Comparison of ENCODE assay signal across 10 cellular contexts in genomic region chr10:101238732-101239105, GRCh38. TPM values are rescaled to one million over a fixed set of nuclear protein-coding genes. Genes with fewer than 3 reads are reported as not detected.
DNase-seq lines count a peak whose midpoint lies in the region; ATAC-seq, FAIRE-seq and TF ChIP-seq lines count a peak whose summit lies in the region.
"Had no signal": no experiment of that assay in that cellular context is flagged by ENCODE, and none has a peak within 500 bp of the region (broad histone marks: within the 10 kb centered on the region; RNA-seq: fewer than 3 reads in every experiment).

No MANE protein-coding gene starts in this region.

- no peak overlapping the region for H3K9ac ChIP-seq in keratinocyte (ENCODE audit: control insufficient read depth, extremely low read depth, insufficient read depth, low read length)

- no peaks in the 10 kb centered on the region for H3K4me1 ChIP-seq in keratinocyte (ENCODE audit: control insufficient read depth, extremely low read depth, insufficient read depth, low read length)
- peaks cover 5% of the 10 kb centered on the region for H3K4me1 ChIP-seq in upper lobe of right lung

- ATAC-seq in activated naive CD8-positive, alpha-beta T cell treated with anti-CD3 and anti-CD28 coated beads, Interleukin-2, amount 10 ng/mL, durations not matched to agents 7 days and 5 days (ENCODE audit: low read depth) = peak; percentile 52
- ATAC-seq in upper lobe of right lung (peak; percentile 60), HG02981 (IDR thresholded peaks at IDR 0.05; ENCODE audit: unreplicated experiment) (no peak)

- H3K36me3 Mint-ChIP-seq in activated naive CD8-positive, alpha-beta T cell treated with anti-CD3 and anti-CD28 coated beads, Interleukin-2, amount 10 ng/mL, durations not matched to agents 7 days and 5 days = no peaks in the 10 kb centered on the region
- H3K36me3 Mint-ChIP-seq in activated naive CD8-positive, alpha-beta T cell treated with anti-CD3 and anti-CD28 coated beads for 36 hours = peaks cover 1% of the 10 kb centered on the region

- H3K4me3 Mint-ChIP-seq in activated naive CD8-positive, alpha-beta T cell treated with anti-CD3 and anti-CD28 coated beads, Interleukin-2, amount 10 ng/mL, durations not matched to agents 7 days and 5 days = no peak overlapping the region
- H3K4me3 Mint-ChIP-seq in activated naive CD8-positive, alpha-beta T cell treated with anti-CD3 and anti-CD28 coated beads for 36 hours = no peak overlapping the region

- dilution Hi-C loops in keratinocyte (cut with MboI; ENCODE audit: extremely low pct_ligation_motif_present, low sequenced_read_pairs) = no loop called here

- H3K9me1 ChIP-seq in keratinocyte (ENCODE audit: control insufficient read depth, extremely low read depth, insufficient read depth, low read length) = no peaks in the 10 kb centered on the region

- peaks cover 7% of the 10 kb centered on the region for H4K20me1 ChIP-seq in keratinocyte (ENCODE audit: control insufficient read depth, extremely low read depth, insufficient read depth, low read length)

- DNase-seq in activated naive CD8-positive, alpha-beta T cell treated with anti-CD3 and anti-CD28 coated beads, Interleukin-2, amount 10 ng/mL, durations not matched to agents 7 days and 5 days = no peak
- no peak for DNase-seq in activated naive CD8-positive, alpha-beta T cell treated with anti-CD3 and anti-CD28 coated beads for 36 hours
- DNase-seq in astrocyte of the cerebellum (ENCODE audit: low read depth) (no peak), keratinocyte (ENCODE audit: low read depth, low spot score) (no peak), upper lobe of right lung (peak; percentile 64), NCI-H1694 (lab: John Stamatoyannopoulos, UW) (no peak), NCI-H82 treated with DMSO at 0.1 percent for 48 hours (lab: John Stamatoyannopoulos, UW; ENCODE audit: unreplicated experiment) (no peak)
- DNase-seq: ovary had no signal

- no peaks in the 10 kb centered on the region for H3K9me3 Mint-ChIP-seq in activated naive CD8-positive, alpha-beta T cell treated with anti-CD3 and anti-CD28 coated beads, Interleukin-2, amount 10 ng/mL, durations not matched to agents 7 days and 5 days
- no peaks in the 10 kb centered on the region for H3K9me3 Mint-ChIP-seq in activated naive CD8-positive, alpha-beta T cell treated with anti-CD3 and anti-CD28 coated beads for 36 hours

- no peaks in the 10 kb centered on the region for H3K79me2 ChIP-seq in keratinocyte (ENCODE audit: control insufficient read depth, insufficient read depth, low read length)

- peaks cover 73% of the 10 kb centered on the region for H3K27me3 Mint-ChIP-seq in activated naive CD8-positive, alpha-beta T cell treated with anti-CD3 and anti-CD28 coated beads, Interleukin-2, amount 10 ng/mL, durations not matched to agents 7 days and 5 days
- H3K27me3 Mint-ChIP-seq in activated naive CD8-positive, alpha-beta T cell treated with anti-CD3 and anti-CD28 coated beads for 36 hours = peaks cover 78% of the 10 kb centered on the region

- no peak overlapping the region for H3K27ac ChIP-seq in keratinocyte (ENCODE audit: control insufficient read depth, insufficient read depth, low read length)
- H3K27ac ChIP-seq in upper lobe of right lung = no peak overlapping the region
- H3K27ac ChIP-seq: esophagus muscularis mucosa, ovary had no signal

- in situ Hi-C loops in astrocyte of the cerebellum (cut with HindIII; ENCODE audit: low sequenced_read_pairs) = loop anchor here (5.0 kb wide), 1 partner anchor 36 kb away; no protein-coding TSS in a partner anchor

- peaks cover 9% of the 10 kb centered on the region for H3K4me1 Mint-ChIP-seq in activated naive CD8-positive, alpha-beta T cell treated with anti-CD3 and anti-CD28 coated beads, Interleukin-2, amount 10 ng/mL, durations not matched to agents 7 days and 5 days
- peaks cover 15% of the 10 kb centered on the region for H3K4me1 Mint-ChIP-seq in activated naive CD8-positive, alpha-beta T cell treated with anti-CD3 and anti-CD28 coated beads for 36 hours

- H3K27me3 ChIP-seq in keratinocyte (ENCODE audit: control insufficient read depth, extremely low read depth, insufficient read depth, low read length) = peaks cover 84% of the 10 kb centered on the region
- H3K27me3 ChIP-seq in upper lobe of right lung = peaks cover 79% of the 10 kb centered on the region

- no peak for FAIRE-seq in keratinocyte (lab: Jason Lieb, UNC)

- no peaks in the 10 kb centered on the region for H3K9me3 ChIP-seq in keratinocyte (ENCODE audit: control insufficient read depth, low read depth, low read length)
- H3K9me3 ChIP-seq in upper lobe of right lung = no peaks in the 10 kb centered on the region

- TF ChIP-seq CTCF in astrocyte of the cerebellum (IDR thresholded peaks at IDR 0.05; ENCODE audit: low read depth, low read length, missing control alignments) (peak; percentile 82), keratinocyte (optimal IDR thresholded peaks at IDR 0.05 in 1 of 3, IDR thresholded peaks at IDR 0.05 in 1 of 3, conservative IDR thresholded peaks at IDR 0.05 in 1 of 3; ENCODE audit: extremely low read depth in 1 of 3, insufficient read depth in 2 of 3, low read length in 3 of 3) (peak; percentile 60 to 79 (median 75)), upper lobe of right lung (IDR thresholded peaks at IDR 0.05) (peak; percentile 61)

- H3K27ac Mint-ChIP-seq in activated naive CD8-positive, alpha-beta T cell treated with anti-CD3 and anti-CD28 coated beads, Interleukin-2, amount 10 ng/mL, durations not matched to agents 7 days and 5 days = no peak overlapping the region
- H3K27ac Mint-ChIP-seq in activated naive CD8-positive, alpha-beta T cell treated with anti-CD3 and anti-CD28 coated beads for 36 hours = no peak overlapping the region

- H2AFZ ChIP-seq in keratinocyte (ENCODE audit: control insufficient read depth, low read length) = no peak overlapping the region

- H3K4me3 ChIP-seq in astrocyte of the cerebellum (ENCODE audit: low read depth, low read length) (no peak overlapping the region), keratinocyte (ENCODE audit: control insufficient read depth in 2 of 3, extremely low read depth in 1 of 3, insufficient read depth in 2 of 3, low read depth in 1 of 3, low read length in 3 of 3) (no peak overlapping the region), upper lobe of right lung (no peak overlapping the region)
- H3K4me3 ChIP-seq: esophagus muscularis mucosa, ovary had no signal

- H3K36me3 ChIP-seq in keratinocyte (ENCODE audit: control insufficient read depth in 2 of 2, extremely low read depth in 1 of 2, insufficient read depth in 2 of 2, low read length in 2 of 2) = no peaks in the 10 kb centered on the region
- H3K36me3 ChIP-seq in upper lobe of right lung = no peaks in the 10 kb centered on the region
- H3K36me3 ChIP-seq: esophagus muscularis mucosa, ovary had no signal

- no peak overlapping the region for H3K4me2 ChIP-seq in keratinocyte (ENCODE audit: control insufficient read depth, extremely low read depth, insufficient read depth, low read depth, low read length)

- intact Hi-C loops in upper lobe of right lung (cut with DNase I) = no loop called here

- POLR2A ChIA-PET in activated naive CD8-positive, alpha-beta T cell treated with anti-CD3 and anti-CD28 coated beads, Interleukin-2, amount 10 ng/mL, durations not matched to agents 7 days and 5 days (lab: Charles Lee) = no interaction called here

RNA-seq across cellular contexts. Expression of gene LBX1, which starts 9.5 kb away (rescaled TPM):
- total RNA-seq in activated naive CD8-positive, alpha-beta T cell treated with anti-CD3 and anti-CD28 coated beads, Interleukin-2, amount 10 ng/mL, durations not matched to agents 7 days and 5 days = not detected
- total RNA-seq in activated naive CD8-positive, alpha-beta T cell treated with anti-CD3 and anti-CD28 coated beads for 36 hours = not detected
- not detected in 3 replicates for polyA plus RNA-seq in keratinocyte
- not detected for polyA plus RNA-seq in keratinocyte (2011; ENCODE audit: low read depth)
- polyA plus RNA-seq in keratinocyte (2011; cell fraction: cytosol; rRNA removed) = not detected in 2 replicates
- not detected in 2 replicates for polyA plus RNA-seq in keratinocyte (2011; cell fraction: nucleus; rRNA removed)
- not detected in 2 replicates for polyA plus RNA-seq in keratinocyte (2012; ENCODE audit: low replicate concordance)
- not detected in 3 replicates for polyA minus RNA-seq in keratinocyte
- not detected for polyA minus RNA-seq in keratinocyte (2011; cell fraction: cytosol; rRNA and poly(A)+ RNA removed)
- polyA minus RNA-seq in keratinocyte (2011; cell fraction: nucleus; rRNA and poly(A)+ RNA removed) = not detected in 2 replicates
- not detected for total RNA-seq in upper lobe of right lung
- total RNA-seq: esophagus muscularis mucosa, ovary had no signal
- polyA plus RNA-seq: ovary had no signal
